Comparison of ENCODE assay signal across 6 cellular contexts in the genomic region with DNA sequence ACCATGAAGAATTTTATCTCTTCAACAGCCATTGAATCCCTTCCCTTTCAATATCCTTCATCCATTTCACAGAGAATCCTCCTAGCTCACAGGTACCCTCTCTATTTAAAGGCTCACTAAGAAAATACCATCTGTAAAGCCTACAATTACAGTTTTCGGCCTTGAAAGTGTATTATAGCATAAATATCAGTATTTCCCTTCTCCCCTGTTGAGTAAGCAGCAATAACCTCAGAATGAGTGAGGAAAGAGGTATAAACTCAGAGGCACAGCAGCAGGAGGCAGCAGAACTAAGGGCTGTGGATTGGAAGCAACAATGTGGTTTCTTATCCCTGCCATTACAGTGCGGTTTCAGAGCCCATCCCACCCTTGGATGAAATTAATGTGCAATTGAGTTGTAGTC.
"Had no signal": no experiment of that assay in that cellular context is flagged by ENCODE, and none has a peak within 500 bp of the region (broad histone marks: within the 10 kb centered on the region; RNA-seq: fewer than 3 reads in every experiment).

No MANE protein-coding gene starts in this region.

- H3K27ac Mint-ChIP-seq: IgD-negative memory B cell had no signal

- H3K4me1 Mint-ChIP-seq: IgD-negative memory B cell had no signal

- H3K4me3 ChIP-seq: K562 had no signal

- ATAC-seq: HepG2, K562 had no signal

- H3K27ac ChIP-seq: HL-60 had no signal

- H3K27me3 Mint-ChIP-seq: IgD-negative memory B cell had no signal

- DNase-seq: IMR-90, KBM-7 had no signal

- H3K4me3 Mint-ChIP-seq: IgD-negative memory B cell had no signal
